9 cellular contexts compared by ENCODE assay signal in the genomic region with DNA sequence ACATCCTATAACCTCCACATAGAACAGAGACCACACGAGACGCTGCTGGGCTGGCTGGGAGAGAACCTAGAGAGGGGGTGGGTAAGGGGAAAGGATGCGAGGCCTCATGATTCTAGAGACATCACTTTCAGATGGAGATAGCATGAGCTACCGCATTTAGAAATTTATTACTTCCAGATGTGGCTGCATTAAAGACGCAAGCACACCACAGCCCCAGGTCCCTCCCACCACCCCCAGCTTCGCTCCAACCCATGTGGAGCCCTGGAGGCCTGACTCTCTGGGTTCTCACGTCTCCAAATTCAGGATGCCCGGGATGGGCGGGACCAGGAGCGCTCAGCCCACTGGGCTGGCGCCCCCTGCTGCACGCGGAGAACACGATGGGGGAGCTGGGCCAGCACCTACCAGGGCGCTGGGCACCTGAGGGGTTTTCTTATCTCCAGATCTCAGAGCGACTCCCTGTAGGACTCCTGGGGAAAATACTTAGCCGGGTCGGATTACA. TPM values are rescaled to one million over a fixed set of nuclear protein-coding genes. Genes with fewer than 3 reads are reported as not detected.
DNase-seq lines count a peak whose midpoint lies in the region; ATAC-seq and TF ChIP-seq lines count a peak whose summit lies in the region.
"Had no signal": no experiment of that assay in that cellular context is flagged by ENCODE, and none has a peak within 500 bp of the region (broad histone marks: within the 10 kb centered on the region; RNA-seq: fewer than 3 reads in every experiment).

No MANE protein-coding gene starts in this region.

- CTCF ChIA-PET in activated CD8-positive, alpha-beta T cell treated with anti-CD3 and anti-CD28 coated beads for 36 hours (lab: Charles Lee), result no interaction called here
- CTCF ChIA-PET in activated CD8-positive, alpha-beta T cell treated with anti-CD3 and anti-CD28 coated beads, Interleukin-2, amount 10 ng/mL, durations not matched to agents 7 days and 5 days (lab: Charles Lee), result no interaction called here
- CTCF ChIA-PET in MCF 10A (lab: Yijun Ruan, JAX) (interaction anchor here (0.9 kb wide), 1 partner anchor 12 kb away, joined by 3 read pairs; no protein-coding TSS in a partner anchor), GM10248 (lab: Yijun Ruan, JAX) (interaction anchor here (0.9 to 1.7 kb wide), 6 partner anchors 9 to 200 kb away, joined by 3 to 4 read pairs (median 4); no protein-coding TSS in a partner anchor)
- CTCF ChIA-PET in CD8-positive, alpha-beta T cell (lab: Charles Lee), result no interaction called here

- no peak for DNase-seq in activated CD8-positive, alpha-beta T cell treated with anti-CD3 and anti-CD28 coated beads for 36 hours
- no peak for DNase-seq in activated CD8-positive, alpha-beta T cell treated with anti-CD3 and anti-CD28 coated beads, Interleukin-2, amount 10 ng/mL, durations not matched to agents 7 days and 5 days
- no peak for DNase-seq in MCF 10A (ENCODE audit: unreplicated experiment)
- DNase-seq in upper lobe of left lung, result peak in 1 of 2 donors; percentile 83
- DNase-seq in GM10248 (ENCODE audit: extremely low spot score), result no peak
- DNase-seq in CD8-positive, alpha-beta T cell, result no peak
- DNase-seq: activated CD4-positive, alpha-beta T cell treated with anti-CD3 and anti-CD28 coated beads for 48 hours had no signal

- no peaks in the 10 kb centered on the region for H3K9me3 Mint-ChIP-seq in activated CD8-positive, alpha-beta T cell treated with anti-CD3 and anti-CD28 coated beads for 36 hours
- no peaks in the 10 kb centered on the region for H3K9me3 Mint-ChIP-seq in activated CD8-positive, alpha-beta T cell treated with anti-CD3 and anti-CD28 coated beads, Interleukin-2, amount 10 ng/mL, durations not matched to agents 7 days and 5 days (ENCODE audit: insufficient read depth)
- H3K9me3 Mint-ChIP-seq in MCF 10A (ENCODE audit: unreplicated experiment), result no peaks in the 10 kb centered on the region
- no peaks in the 10 kb centered on the region for H3K9me3 Mint-ChIP-seq in CD8-positive, alpha-beta T cell

- TF ChIP-seq POLR2A in upper lobe of left lung (IDR thresholded peaks at IDR 0.05), result no peak

- peaks cover 3% of the 10 kb centered on the region for H3K4me1 Mint-ChIP-seq in activated CD8-positive, alpha-beta T cell treated with anti-CD3 and anti-CD28 coated beads for 36 hours (ENCODE audit: low read depth)
- no peaks in the 10 kb centered on the region for H3K4me1 Mint-ChIP-seq in activated CD8-positive, alpha-beta T cell treated with anti-CD3 and anti-CD28 coated beads, Interleukin-2, amount 10 ng/mL, durations not matched to agents 7 days and 5 days (ENCODE audit: low read depth)
- no peaks in the 10 kb centered on the region for H3K4me1 Mint-ChIP-seq in MCF 10A (ENCODE audit: insufficient read depth, unreplicated experiment)
- H3K4me1 Mint-ChIP-seq in CD8-positive, alpha-beta T cell (ENCODE audit: low read depth), result no peaks in the 10 kb centered on the region

- H3K27ac ChIP-seq in layer of hippocampus (ENCODE audit: low read depth, low read length) (peak overlapping the region; percentile 75), upper lobe of left lung (peak overlapping the region in 2 of 4 donors; percentile 13 to 43)
- H3K27ac ChIP-seq in CD8-positive, alpha-beta T cell (ENCODE audit: low read depth, low read length), result no peak overlapping the region

- peak; percentile 27 for ATAC-seq in activated CD8-positive, alpha-beta T cell treated with anti-CD3 and anti-CD28 coated beads for 36 hours
- ATAC-seq in activated CD8-positive, alpha-beta T cell treated with anti-CD3 and anti-CD28 coated beads, Interleukin-2, amount 10 ng/mL, durations not matched to agents 7 days and 5 days, result no peak
- ATAC-seq in upper lobe of left lung (ENCODE audit: low FRiP score in 2 of 2), result peak; percentile 52 to 92
- no peak for ATAC-seq in HG03571 (IDR thresholded peaks at IDR 0.05; ENCODE audit: unreplicated experiment)
- ATAC-seq in CD8-positive, alpha-beta T cell, result no peak

- no peaks in the 10 kb centered on the region for H3K27me3 Mint-ChIP-seq in activated CD8-positive, alpha-beta T cell treated with anti-CD3 and anti-CD28 coated beads for 36 hours
- H3K27me3 Mint-ChIP-seq in activated CD8-positive, alpha-beta T cell treated with anti-CD3 and anti-CD28 coated beads, Interleukin-2, amount 10 ng/mL, durations not matched to agents 7 days and 5 days (ENCODE audit: low read depth), result no peaks in the 10 kb centered on the region
- no peaks in the 10 kb centered on the region for H3K27me3 Mint-ChIP-seq in MCF 10A (ENCODE audit: insufficient read depth, unreplicated experiment)
- no peaks in the 10 kb centered on the region for H3K27me3 Mint-ChIP-seq in CD8-positive, alpha-beta T cell (ENCODE audit: low read depth)

- BruUV-seq in MCF 10A (replicated peaks; lab: Mats Ljungman, UMichigan), result no TSS peak

- no peak overlapping the region for H3K27ac Mint-ChIP-seq in activated CD8-positive, alpha-beta T cell treated with anti-CD3 and anti-CD28 coated beads for 36 hours
- H3K27ac Mint-ChIP-seq in activated CD8-positive, alpha-beta T cell treated with anti-CD3 and anti-CD28 coated beads, Interleukin-2, amount 10 ng/mL, durations not matched to agents 7 days and 5 days, result no peak overlapping the region
- no peak overlapping the region for H3K27ac Mint-ChIP-seq in MCF 10A (ENCODE audit: low read depth, unreplicated experiment)
- H3K27ac Mint-ChIP-seq in CD8-positive, alpha-beta T cell, result no peak overlapping the region

- WGBS in upper lobe of left lung, 2 donors, result 73 to 83% methylated on average over 10 to 18 of the region's 18 CpGs

- H3K4me1 ChIP-seq in upper lobe of left lung, result peaks cover 0 to 13% (median 10%) of the 10 kb centered on the region in 4 donors
- H3K4me1 ChIP-seq in CD8-positive, alpha-beta T cell (ENCODE audit: insufficient read depth, low read length), result no peaks in the 10 kb centered on the region

- peaks cover 7 to 38% (median 34%) of the 10 kb centered on the region in 4 donors for H3K36me3 ChIP-seq in upper lobe of left lung
- H3K36me3 ChIP-seq in CD8-positive, alpha-beta T cell (ENCODE audit: insufficient read depth, low read length), result peaks cover 19% of the 10 kb centered on the region

- no peak for TF ChIP-seq CTCF in activated CD8-positive, alpha-beta T cell treated with anti-CD3 and anti-CD28 coated beads for 36 hours (IDR thresholded peaks at IDR 0.05)
- TF ChIP-seq CTCF in MCF 10A (IDR thresholded peaks at IDR 0.05; ENCODE audit: unreplicated experiment), result peak; percentile 10
- TF ChIP-seq CTCF in upper lobe of left lung (IDR thresholded peaks at IDR 0.05), result peak in 2 of 6 experiments; percentile 8 to 22
- TF ChIP-seq CTCF in GM10248 (IDR thresholded peaks at IDR 0.05; ENCODE audit: control extremely low read depth, extremely low read depth, low read depth, missing control alignments), result no peak
- TF ChIP-seq CTCF in CD8-positive, alpha-beta T cell (IDR thresholded peaks at IDR 0.05), result no peak

- TF ChIP-seq EP300 in upper lobe of left lung (IDR thresholded peaks at IDR 0.05), result no peak

- H3K4me3 ChIP-seq in upper lobe of left lung, result no peak overlapping the region
- no peak overlapping the region for H3K4me3 ChIP-seq in CD8-positive, alpha-beta T cell (ENCODE audit: low read depth, low read length)

- H3K4me3 Mint-ChIP-seq in activated CD8-positive, alpha-beta T cell treated with anti-CD3 and anti-CD28 coated beads for 36 hours, result no peak overlapping the region
- no peak overlapping the region for H3K4me3 Mint-ChIP-seq in activated CD8-positive, alpha-beta T cell treated with anti-CD3 and anti-CD28 coated beads, Interleukin-2, amount 10 ng/mL, durations not matched to agents 7 days and 5 days
- no peak overlapping the region for H3K4me3 Mint-ChIP-seq in MCF 10A (ENCODE audit: unreplicated experiment)
- H3K4me3 Mint-ChIP-seq in CD8-positive, alpha-beta T cell, result no peak overlapping the region

- POLR2A ChIA-PET in activated CD8-positive, alpha-beta T cell treated with anti-CD3 and anti-CD28 coated beads for 36 hours (lab: Charles Lee), result interaction anchor here (1.2 kb wide), 1 partner anchor 41 kb away, joined by 4 read pairs; no protein-coding TSS in a partner anchor
- POLR2A ChIA-PET in activated CD8-positive, alpha-beta T cell treated with anti-CD3 and anti-CD28 coated beads, Interleukin-2, amount 10 ng/mL, durations not matched to agents 7 days and 5 days (lab: Charles Lee), result no interaction called here
- POLR2A ChIA-PET in MCF 10A (lab: Yijun Ruan, JAX) (interaction anchor here (2.6 kb wide), 1 partner anchor 14 kb away, joined by 9 read pairs; a partner anchor contains a TSS), GM10248 (lab: Yijun Ruan, JAX) (no interaction called here)
- POLR2A ChIA-PET in CD8-positive, alpha-beta T cell (lab: Charles Lee), result no interaction called here

- peaks cover 33% of the 10 kb centered on the region for H3K36me3 Mint-ChIP-seq in activated CD8-positive, alpha-beta T cell treated with anti-CD3 and anti-CD28 coated beads for 36 hours (ENCODE audit: low read depth)
- peaks cover 27% of the 10 kb centered on the region for H3K36me3 Mint-ChIP-seq in activated CD8-positive, alpha-beta T cell treated with anti-CD3 and anti-CD28 coated beads, Interleukin-2, amount 10 ng/mL, durations not matched to agents 7 days and 5 days (ENCODE audit: low read depth)
- peaks cover 45% of the 10 kb centered on the region for H3K36me3 Mint-ChIP-seq in MCF 10A (ENCODE audit: insufficient read depth, unreplicated experiment)
- H3K36me3 Mint-ChIP-seq in CD8-positive, alpha-beta T cell, result peaks cover 50% of the 10 kb centered on the region

- H3K27me3 ChIP-seq in layer of hippocampus (ENCODE audit: control insufficient read depth, insufficient read depth, low read length) (no peaks in the 10 kb centered on the region), upper lobe of left lung (no peaks in the 10 kb centered on the region)
- H3K27me3 ChIP-seq in CD8-positive, alpha-beta T cell (ENCODE audit: insufficient read depth, low read length), result no peaks in the 10 kb centered on the region

- no peaks in the 10 kb centered on the region for H3K9me3 ChIP-seq in upper lobe of left lung
- H3K9me3 ChIP-seq in CD8-positive, alpha-beta T cell (ENCODE audit: low read length), result no peaks in the 10 kb centered on the region

- intact Hi-C loops in activated CD8-positive, alpha-beta T cell treated with anti-CD3 and anti-CD28 coated beads for 36 hours (cut with micrococcal nuclease), result no loop called here
- intact Hi-C loops in MCF 10A (cut with micrococcal nuclease), result no loop called here
- intact Hi-C loops in CD8-positive, alpha-beta T cell (cut with DNase I, micrococcal nuclease), result no loop called here

RNA-seq across cellular contexts. Expression of a gene that starts 13.6 kb away (rescaled TPM):
- total RNA-seq in activated CD8-positive, alpha-beta T cell treated with anti-CD3 and anti-CD28 coated beads for 36 hours, result 100 to 1,000 TPM in 1 of 2 experiments, 10 to 100 TPM in 1; 99.6 to 104 TPM
- 10 to 100 TPM; 64.9 to 69.0 TPM for total RNA-seq in activated CD8-positive, alpha-beta T cell treated with anti-CD3 and anti-CD28 coated beads, Interleukin-2, amount 10 ng/mL, durations not matched to agents 7 days and 5 days
- total RNA-seq in MCF 10A (2022) (80.2 and 96.5 TPM in 2 replicates), upper lobe of left lung (10 to 100 TPM; 17.8 to 50.8 (median 32.3) TPM)
- total RNA-seq in CD8-positive, alpha-beta T cell, result 10 to 100 TPM; 48.4 to 53.6 TPM

RNA-seq across cellular contexts. Expression of a gene that starts 13.7 kb away (rescaled TPM):
- total RNA-seq in activated CD8-positive, alpha-beta T cell treated with anti-CD3 and anti-CD28 coated beads for 36 hours, result 10 to 100 TPM; 21.1 to 24.9 TPM
- 10 to 100 TPM; 25.0 to 28.2 TPM for total RNA-seq in activated CD8-positive, alpha-beta T cell treated with anti-CD3 and anti-CD28 coated beads, Interleukin-2, amount 10 ng/mL, durations not matched to agents 7 days and 5 days
- total RNA-seq in MCF 10A (2022), result 19.8 and 29.4 TPM in 2 replicates
- total RNA-seq in upper lobe of left lung, result 10 to 100 TPM; 11.7 to 84.9 (median 18.9) TPM
- total RNA-seq in CD8-positive, alpha-beta T cell, result 10 to 100 TPM; 25.5 to 27.3 TPM

RNA-seq across cellular contexts. Expression of a gene that starts 48.3 kb away (rescaled TPM):
- 10 to 100 TPM; 17.5 TPM for total RNA-seq in activated CD8-positive, alpha-beta T cell treated with anti-CD3 and anti-CD28 coated beads for 36 hours
- 10 to 100 TPM; 63.2 to 69.1 TPM for total RNA-seq in activated CD8-positive, alpha-beta T cell treated with anti-CD3 and anti-CD28 coated beads, Interleukin-2, amount 10 ng/mL, durations not matched to agents 7 days and 5 days
- total RNA-seq in MCF 10A (2022) (31.8 and 34.0 TPM in 2 replicates), upper lobe of left lung (10 to 100 TPM; 38.2 to 91.8 (median 63.3) TPM)
- total RNA-seq in CD8-positive, alpha-beta T cell, result 10 to 100 TPM in 1 of 2 experiments, 1 to 10 TPM in 1; 9.5 to 12.3 TPM

Comparison
In these comparisons a context has a peak if more than half of its experiments do, and no peak if none do; other contexts are left out.
1. ATAC-seq: peak in activated CD8-positive, alpha-beta T cell treated with anti-CD3 and anti-CD28 coated beads for 36 hours (single experiment) and upper lobe of left lung (2 of 2); none in activated CD8-positive, alpha-beta T cell treated with anti-CD3 and anti-CD28 coated beads, Interleukin-2, amount 10 ng/mL, durations not matched to agents 7 days and 5 days (single experiment), HG03571 (single experiment) and CD8-positive, alpha-beta T cell (single experiment).
2. POLR2A ChIA-PET loops: an anchor here in activated CD8-positive, alpha-beta T cell treated with anti-CD3 and anti-CD28 coated beads for 36 hours (1.2 kb wide) and MCF 10A (2.6 kb wide); none called in activated CD8-positive, alpha-beta T cell treated with anti-CD3 and anti-CD28 coated beads, Interleukin-2, amount 10 ng/mL, durations not matched to agents 7 days and 5 days, GM10248 and CD8-positive, alpha-beta T cell.
3. CTCF ChIA-PET loops: an anchor here in MCF 10A (0.9 kb wide) and GM10248 (0.9 to 1.7 kb wide); none called in activated CD8-positive, alpha-beta T cell treated with anti-CD3 and anti-CD28 coated beads for 36 hours, activated CD8-positive, alpha-beta T cell treated with anti-CD3 and anti-CD28 coated beads, Interleukin-2, amount 10 ng/mL, durations not matched to agents 7 days and 5 days and CD8-positive, alpha-beta T cell.